ENCODE assay signal across 18 cellular contexts in genomic region chr1:32980080-32980479, GRCh38. TPM values are rescaled to one million over a fixed set of nuclear protein-coding genes. Genes with fewer than 3 reads are reported as not detected.
A peak's percentile ranks its signal among the peaks of the same experiment; 100 is the strongest.
DNase-seq lines count a peak whose midpoint lies in the region; ATAC-seq, FAIRE-seq and TF ChIP-seq lines count a peak whose summit lies in the region.
"Had no signal": no experiment of that assay in that cellular context is flagged by ENCODE, and none has a peak within 500 bp of the region (broad histone marks: within the 10 kb centered on the region; RNA-seq: fewer than 3 reads in every experiment).

No MANE protein-coding gene starts in this region.

- BruUV-seq in OCI-LY7 (replicated peaks; lab: Mats Ljungman, UMichigan): no TSS peak

- WGBS in H1 (ENCODE audit: extremely low coverage in 1 of 2, insufficient coverage in 1 of 2, insufficient read length in 1 of 2, insufficient replicate concordance in 2 of 2, low coverage in 1 of 2, low lambda C conversion rate in 2 of 2, missing lambda C conversion rate in 1 of 2), 2 experiments: 99% methylated on average over 9 of the region's 10 CpGs; no CpG with 5 or more reads in 1 of the 2 experiments
- WGBS in mesendoderm (ENCODE audit: extremely low coverage, insufficient coverage, low lambda C conversion rate): no CpG with 5 or more reads among the region's 10 CpGs

- no peaks in the 10 kb centered on the region for H3K79me1 ChIP-seq in H1 (ENCODE audit: low read depth, low read length)
- no peaks in the 10 kb centered on the region for H3K79me1 ChIP-seq in mesendoderm (ENCODE audit: low read length)

- H3K9ac ChIP-seq in H1 (replicated peaks in 1 of 4; ENCODE audit: extremely low read depth in 1 of 4, low read depth in 3 of 4, low read length in 3 of 4) (no peak overlapping the region), mesendoderm (ENCODE audit: low read length) (no peak overlapping the region)

- H2BK120ac ChIP-seq in H1 (replicated peaks; ENCODE audit: low read depth, low read length) (no peak overlapping the region), mesendoderm (ENCODE audit: low read depth, low read length) (no peak overlapping the region)

- H3K4me3 ChIP-seq in OCI-LY7 (ENCODE audit: low read depth, low read length, poor library complexity, severe bottlenecking) (no peak overlapping the region), H1 (ENCODE audit: extremely low read depth in 1 of 4, insufficient read depth in 2 of 4, low read depth in 3 of 4, low read length in 4 of 4) (no peak overlapping the region), mesendoderm (ENCODE audit: low read length) (no peak overlapping the region)

- H3K9me2 ChIP-seq in OCI-LY7 (ENCODE audit: insufficient read depth, low read length): no peaks in the 10 kb centered on the region

- peaks cover 53% of the 10 kb centered on the region for H3K4me1 Mint-ChIP-seq in T-helper 2 cell treated with Interferon-gamma antibody and Interleukin-4, amounts not matched to agents 5 μg/mL and 100 μg/mL, for 36 hours (ENCODE audit: low read depth)
- peaks cover 66% of the 10 kb centered on the region for H3K4me1 Mint-ChIP-seq in stimulated activated memory B cell treated with anti-CD40 and anti-IgM and Interleukin-4, amounts not matched to agents 10 μg/mL and 1 μg/mL and 100 μg/mL, for 72 hours

- H4K5ac ChIP-seq in H1 (ENCODE audit: insufficient read length, low read depth, low read length) (no peak overlapping the region), mesendoderm (ENCODE audit: low read length) (no peak overlapping the region)

- H3K18ac ChIP-seq in H1 (ENCODE audit: extremely low read depth, low read length): peak overlapping the region; percentile 4; the same call in 1 of the 2 replicates
- no peak overlapping the region for H3K18ac ChIP-seq in mesendoderm (ENCODE audit: low read length)

- H3K36me3 Mint-ChIP-seq in T-helper 2 cell treated with Interferon-gamma antibody and Interleukin-4, amounts not matched to agents 5 μg/mL and 100 μg/mL, for 36 hours (ENCODE audit: low read depth): peaks cover 3% of the 10 kb centered on the region
- H3K36me3 Mint-ChIP-seq in stimulated activated memory B cell treated with anti-CD40 and anti-IgM and Interleukin-4, amounts not matched to agents 10 μg/mL and 1 μg/mL and 100 μg/mL, for 72 hours: no peaks in the 10 kb centered on the region

- H3K4me2 ChIP-seq in OCI-LY7 (ENCODE audit: low read length): peak overlapping the region; percentile 81
- no peak overlapping the region for H3K4me2 ChIP-seq in H1 (ENCODE audit: insufficient read depth in 1 of 2, low read depth in 2 of 2, low read length in 2 of 2)
- H3K4me2 ChIP-seq in mesendoderm (ENCODE audit: low read length): no peak overlapping the region

- H4K8ac ChIP-seq in H1 (ENCODE audit: extremely low read depth, insufficient read depth, low read length) (no peak overlapping the region; the same call in 1 of the 2 replicates), mesendoderm (ENCODE audit: low read depth, low read length) (no peak overlapping the region)

- H2BK20ac ChIP-seq in H1 (ENCODE audit: low read length): no peak overlapping the region; the same call in 1 of the 2 replicates

- no peak for FAIRE-seq in H1 (lab: Jason Lieb, UNC)
- FAIRE-seq: astrocyte, colon, kidney had no signal

- no peak for TF ChIP-seq CTCF in OCI-LY7 (conservative IDR thresholded peaks at IDR 0.05; ENCODE audit: low read length)
- no peak for TF ChIP-seq CTCF in H1 (IDR thresholded peaks at IDR 0.05; ENCODE audit: control extremely low read depth in 1 of 3, insufficient read depth in 1 of 3, low read depth in 1 of 3, low read length in 3 of 3)

- no peaks in the 10 kb centered on the region for H4K20me1 ChIP-seq in OCI-LY7 (ENCODE audit: insufficient read depth, low read length)
- H4K20me1 ChIP-seq in H1 (replicated peaks in 1 of 2; ENCODE audit: control insufficient read depth in 1 of 2, insufficient read depth in 2 of 2, low read length in 2 of 2): no peaks in the 10 kb centered on the region

- no peaks in the 10 kb centered on the region for H3K27me3 Mint-ChIP-seq in T-helper 2 cell treated with Interferon-gamma antibody and Interleukin-4, amounts not matched to agents 5 μg/mL and 100 μg/mL, for 36 hours (ENCODE audit: low read depth)
- H3K27me3 Mint-ChIP-seq in stimulated activated memory B cell treated with anti-CD40 and anti-IgM and Interleukin-4, amounts not matched to agents 10 μg/mL and 1 μg/mL and 100 μg/mL, for 72 hours: no peaks in the 10 kb centered on the region

- POLR2A ChIA-PET in OCI-LY7 (lab: Charles Lee): interaction anchor here (1.2 to 2.2 kb wide), 7 partner anchors 10 to 30 kb away, joined by 3 to 17 read pairs (median 9); partner anchors contain the start of gene RNF19B
- POLR2A ChIA-PET in H1 (lab: Charles Lee; ENCODE audit: partially characterized antibody): interaction anchor here (1.1 to 1.6 kb wide), 5 partner anchors 12 to 32 kb away, joined by 3 to 15 read pairs (median 4); partner anchors contain the start of gene RNF19B

- H2AFZ ChIP-seq in OCI-LY7 (ENCODE audit: low read length) (no peak overlapping the region), H1 (ENCODE audit: low read length) (no peak overlapping the region)

- H3K56ac ChIP-seq in H1 (replicated peaks; ENCODE audit: insufficient read length, low read depth, low read length) (no peak overlapping the region), mesendoderm (ENCODE audit: low read length) (no peak overlapping the region)

- no peaks in the 10 kb centered on the region for H3K9me3 ChIP-seq in OCI-LY7 (ENCODE audit: low read length)
- H3K9me3 ChIP-seq in H1 (ENCODE audit: insufficient read depth in 2 of 2, low read depth in 1 of 2, low read length in 1 of 2): peaks cover 0 to 12% of the 10 kb centered on the region in 2 experiments; a peak in 2 of 4 replicates

- no peak for TF ChIP-seq EP300 in H1 (IDR thresholded peaks at IDR 0.05; ENCODE audit: borderline replicate concordance in 1 of 2, low read depth in 2 of 2, low read length in 2 of 2)

- DNase-seq in T-helper 2 cell treated with Interferon-gamma antibody and Interleukin-4, amounts not matched to agents 5 μg/mL and 100 μg/mL, for 36 hours (ENCODE audit: low spot score): no peak
- no peak for DNase-seq in T-helper 2 cell
- DNase-seq in OCI-LY7 (ENCODE audit: low spot score): no peak
- no peak for DNase-seq in H1 (ENCODE audit: low read depth in 1 of 2, low spot score in 2 of 2)
- no peak for DNase-seq in NCI-H69 (lab: John Stamatoyannopoulos, UW)
- no peak for DNase-seq in mesendoderm
- DNase-seq: 8988T; activated CD4-positive, alpha-beta T cell treated with anti-CD3 and anti-CD28 coated beads for 4 hours; COR-L47; GDM1; Kasumi-1; kidney; NCI-H146; NCI-H446 had no signal

- H3K27ac ChIP-seq in OCI-LY7 (ENCODE audit: low read depth, low read length, poor library complexity, severe bottlenecking) (no peak overlapping the region), H1 (ENCODE audit: low read depth, low read length) (no peak overlapping the region), mesendoderm (ENCODE audit: low read depth, low read length) (no peak overlapping the region)

- H3K36me3 ChIP-seq in OCI-LY7 (ENCODE audit: insufficient read depth, low read length) (no peaks in the 10 kb centered on the region), H1 (ENCODE audit: control insufficient read depth in 2 of 4, insufficient read depth in 4 of 4, low read length in 3 of 4) (no peaks in the 10 kb centered on the region), mesendoderm (ENCODE audit: control insufficient read depth, insufficient read depth, low read length) (no peaks in the 10 kb centered on the region)

- H2BK15ac ChIP-seq in H1 (ENCODE audit: low read length) (peak overlapping the region; percentile 74; the same call in 1 of the 2 replicates), mesendoderm (replicated peaks; ENCODE audit: low read depth) (no peak overlapping the region)

- no peak overlapping the region for H3K4ac ChIP-seq in H1 (replicated peaks; ENCODE audit: insufficient read length, low read depth, low read length)
- H3K4ac ChIP-seq in mesendoderm (ENCODE audit: low read depth, low read length): no peak overlapping the region

- TF ChIP-seq POLR2A in H1 (IDR thresholded peaks at IDR 0.05; ENCODE audit: control extremely low read depth in 1 of 2, low read depth in 2 of 2, low read length in 2 of 2): no peak

- peak overlapping the region; percentile 71 for H4K91ac ChIP-seq in H1 (replicated peaks; ENCODE audit: insufficient read length, low read length)

- H3K4me3 Mint-ChIP-seq in T-helper 2 cell treated with Interferon-gamma antibody and Interleukin-4, amounts not matched to agents 5 μg/mL and 100 μg/mL, for 36 hours: peak overlapping the region; percentile 80
- H3K4me3 Mint-ChIP-seq in stimulated activated memory B cell treated with anti-CD40 and anti-IgM and Interleukin-4, amounts not matched to agents 10 μg/mL and 1 μg/mL and 100 μg/mL, for 72 hours: no peak overlapping the region

- peak overlapping the region; percentile 57; the same call in 1 of the 2 replicates for H2BK5ac ChIP-seq in H1 (ENCODE audit: low read depth, low read length)
- H2BK5ac ChIP-seq in mesendoderm (ENCODE audit: low read length): no peak overlapping the region

- CTCF ChIA-PET in OCI-LY7 (lab: Charles Lee; ENCODE audit: unreplicated experiment) (interaction anchor here (1.1 to 1.5 kb wide), 2 partner anchors 11 to 25 kb away, joined by 3 read pairs; no protein-coding TSS in a partner anchor), H1 (lab: Charles Lee; ENCODE audit: partially characterized antibody) (interaction anchor here (0.6 kb wide), 1 partner anchor 226 kb away, joined by 6 read pairs; no protein-coding TSS in a partner anchor)

- no peak for TF ChIP-seq RAD21 in H1 (IDR thresholded peaks at IDR 0.05 in 1 of 2, conservative IDR thresholded peaks at IDR 0.05 in 1 of 2; ENCODE audit: low read depth in 2 of 2, low read length in 2 of 2)

- H3K79me2 ChIP-seq in OCI-LY7 (ENCODE audit: insufficient read depth, low read depth, low read length): no peaks in the 10 kb centered on the region
- no peaks in the 10 kb centered on the region for H3K79me2 ChIP-seq in H1 (ENCODE audit: control insufficient read depth in 1 of 2, insufficient read depth in 2 of 2, low read length in 2 of 2)
- no peaks in the 10 kb centered on the region for H3K79me2 ChIP-seq in mesendoderm (ENCODE audit: control insufficient read depth, insufficient read depth, low read length)

- no peaks in the 10 kb centered on the region for H3K9me3 Mint-ChIP-seq in T-helper 2 cell treated with Interferon-gamma antibody and Interleukin-4, amounts not matched to agents 5 μg/mL and 100 μg/mL, for 36 hours
- H3K9me3 Mint-ChIP-seq in stimulated activated memory B cell treated with anti-CD40 and anti-IgM and Interleukin-4, amounts not matched to agents 10 μg/mL and 1 μg/mL and 100 μg/mL, for 72 hours: no peaks in the 10 kb centered on the region

- H3K14ac ChIP-seq in H1 (ENCODE audit: insufficient read length): peak overlapping the region; percentile 43

- H2AK5ac ChIP-seq in H1 (ENCODE audit: low read depth, low read length): no peak overlapping the region; the same call in 1 of the 2 replicates
- H2AK5ac ChIP-seq in mesendoderm (ENCODE audit: low read length): no peak overlapping the region

- intact Hi-C loops in OCI-LY7 (cut with micrococcal nuclease; ENCODE audit: unreplicated experiment): no loop called here

- H3K23me2 ChIP-seq in H1 (ENCODE audit: low read depth, low read length): no peaks in the 10 kb centered on the region

- ATAC-seq in stimulated activated memory B cell treated with anti-CD40 and anti-IgM and Interleukin-4, amounts not matched to agents 10 μg/mL and 1 μg/mL and 100 μg/mL, for 72 hours: no peak
- no peak for ATAC-seq in GM18858 (IDR thresholded peaks at IDR 0.05; ENCODE audit: unreplicated experiment)

- H3K4me1 ChIP-seq in OCI-LY7 (ENCODE audit: insufficient read depth, low read length, poor library complexity, severe bottlenecking) (peaks cover 25% of the 10 kb centered on the region), H1 (replicated peaks in 1 of 4; ENCODE audit: control insufficient read depth in 3 of 4, insufficient read depth in 4 of 4, low read length in 3 of 4) (peaks cover 6 to 20% (median 10%) of the 10 kb centered on the region in 4 experiments; a peak in 6 of 7 replicates), mesendoderm (ENCODE audit: control insufficient read depth, low read depth, low read length) (no peaks in the 10 kb centered on the region)

- H3K27ac Mint-ChIP-seq in T-helper 2 cell treated with Interferon-gamma antibody and Interleukin-4, amounts not matched to agents 5 μg/mL and 100 μg/mL, for 36 hours: peak overlapping the region; percentile 10
- peak overlapping the region; percentile 83 for H3K27ac Mint-ChIP-seq in stimulated activated memory B cell treated with anti-CD40 and anti-IgM and Interleukin-4, amounts not matched to agents 10 μg/mL and 1 μg/mL and 100 μg/mL, for 72 hours

- no peak overlapping the region for H3K23ac ChIP-seq in H1 (ENCODE audit: insufficient read length)
- no peak overlapping the region for H3K23ac ChIP-seq in mesendoderm (ENCODE audit: low read length)

- peaks cover 0 to 2% (median 0%) of the 10 kb centered on the region in 4 experiments; a peak in 1 of 7 replicates for H3K27me3 ChIP-seq in H1 (replicated peaks in 1 of 4; ENCODE audit: control insufficient read depth in 3 of 4, extremely low read depth in 1 of 4, insufficient read depth in 3 of 4, low read length in 3 of 4)
- H3K27me3 ChIP-seq in mesendoderm (ENCODE audit: insufficient read depth, low read length, poor library complexity): no peaks in the 10 kb centered on the region

- peak overlapping the region; percentile 95; the same call in 1 of the 2 replicates for H2BK12ac ChIP-seq in H1 (ENCODE audit: low read depth, low read length)

RNA-seq across cellular contexts. Expression of gene RNF19B, which starts 15.5 kb away (rescaled TPM):
- total RNA-seq in OCI-LY7 (2014; rRNA removed; shearing (Covaris generic)): 21.1 and 23.0 TPM in 2 replicates
- 33.6 and 36.8 TPM in 2 replicates for total RNA-seq in OCI-LY7 (2022)
- 10.4 and 11.2 TPM in 2 replicates for total RNA-seq in H1 (2021; fragmentation: NEBNext Ultra II Directional; extraction: Animal tissue kit (Norgen Biotek cat#: 25700))
- 9.2 and 9.8 TPM in 2 replicates for polyA plus RNA-seq in H1 (2011; rRNA removed)
- polyA plus RNA-seq in H1 (2011; cell fraction: cytosol; rRNA removed): 10.5 TPM
- 7.4 TPM for polyA plus RNA-seq in H1 (2011; cell fraction: nucleus; rRNA removed)
- 9.1 to 12.2 TPM (median 11.8 TPM) in 4 replicates for polyA plus RNA-seq in H1 (2012, experiment 1 of 2)
- polyA plus RNA-seq in H1 (2012, experiment 2 of 2): 9.2 TPM
- polyA plus RNA-seq in H1 (2013, experiment 1 of 2): 5.0 TPM
- 5.2 TPM for polyA plus RNA-seq in H1 (2013, experiment 2 of 2)
- 15.3 and 17.4 TPM in 2 replicates for polyA minus RNA-seq in H1 (2011; rRNA and poly(A)+ RNA removed)
- polyA minus RNA-seq in H1 (2011; cell fraction: cytosol; rRNA and poly(A)+ RNA removed): 9.8 TPM
- polyA minus RNA-seq in H1 (2011; cell fraction: nucleus; rRNA and poly(A)+ RNA removed): 9.0 TPM
- 6.6 TPM for polyA plus RNA-seq in mesendoderm (2013, experiment 1 of 2)
- 7.1 TPM for polyA plus RNA-seq in mesendoderm (2013, experiment 2 of 2)

RNA-seq across cellular contexts. Expression of gene AK2, which starts 56.6 kb away (rescaled TPM):
- 185 and 223 TPM in 2 replicates for total RNA-seq in OCI-LY7 (2014; rRNA removed; shearing (Covaris generic))
- 256 and 298 TPM in 2 replicates for total RNA-seq in OCI-LY7 (2022)
- 127 and 137 TPM in 2 replicates for total RNA-seq in H1 (2021; fragmentation: NEBNext Ultra II Directional; extraction: Animal tissue kit (Norgen Biotek cat#: 25700))
- 92.3 and 110 TPM in 2 replicates for polyA plus RNA-seq in H1 (2011; rRNA removed)
- polyA plus RNA-seq in H1 (2011; cell fraction: cytosol; rRNA removed): 188 TPM
- 91.1 TPM for polyA plus RNA-seq in H1 (2011; cell fraction: nucleus; rRNA removed)
- polyA plus RNA-seq in H1 (2012, experiment 1 of 2): 119 to 218 TPM (median 127 TPM) in 4 replicates
- polyA plus RNA-seq in H1 (2012, experiment 2 of 2): 68.7 TPM
- 98.5 TPM for polyA plus RNA-seq in H1 (2013, experiment 1 of 2)
- polyA plus RNA-seq in H1 (2013, experiment 2 of 2): 94.1 TPM
- 43.3 and 54.5 TPM in 2 replicates for polyA minus RNA-seq in H1 (2011; rRNA and poly(A)+ RNA removed)
- polyA minus RNA-seq in H1 (2011; cell fraction: cytosol; rRNA and poly(A)+ RNA removed): 53.7 TPM
- polyA minus RNA-seq in H1 (2011; cell fraction: nucleus; rRNA and poly(A)+ RNA removed): 68.6 TPM
- polyA plus RNA-seq in mesendoderm (2013, experiment 1 of 2): 101 TPM
- 105 TPM for polyA plus RNA-seq in mesendoderm (2013, experiment 2 of 2)
